23 cellular contexts compared by ENCODE assay signal in the genomic region with DNA sequence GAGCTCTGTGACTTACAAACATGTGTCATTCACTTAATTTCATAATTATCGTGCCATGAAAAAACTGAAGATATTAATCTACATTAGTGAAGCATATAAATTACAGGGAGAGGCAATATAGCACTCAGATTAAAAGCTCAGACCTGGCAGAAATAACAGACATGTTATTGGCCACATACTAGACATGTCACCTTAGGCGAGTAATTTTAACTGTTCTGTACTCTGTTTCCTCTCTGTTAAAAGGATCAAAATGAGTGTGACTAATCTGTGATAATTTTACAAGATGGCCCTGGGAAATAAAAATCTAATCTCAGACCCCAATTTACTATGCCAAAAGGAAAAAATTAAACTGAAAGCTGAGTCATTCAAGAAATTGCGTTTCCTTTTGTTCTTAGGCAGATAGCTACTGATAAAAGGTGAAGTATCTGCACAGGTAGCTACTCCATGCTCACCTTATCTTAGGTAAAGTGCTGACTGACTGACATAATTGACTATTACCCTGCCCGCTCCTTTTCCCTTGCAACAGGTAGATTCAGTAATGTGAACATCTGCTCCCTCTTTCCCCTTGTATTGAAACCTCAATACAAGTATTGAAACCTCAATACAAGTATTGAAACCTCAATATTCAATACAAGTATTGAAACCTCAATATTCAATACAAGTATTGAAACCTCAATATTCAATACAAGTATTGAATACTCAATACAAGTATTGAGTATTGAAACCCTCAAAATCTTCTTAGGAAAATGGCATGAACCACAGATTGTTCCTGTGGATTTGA. TPM values are rescaled to one million over a fixed set of nuclear protein-coding genes. Genes with fewer than 3 reads are reported as not detected.
A peak's percentile ranks its signal among the peaks of the same experiment; 100 is the strongest.
DNase-seq lines count a peak whose midpoint lies in the region; ATAC-seq and TF ChIP-seq lines count a peak whose summit lies in the region.
"Had no signal": no experiment of that assay in that cellular context is flagged by ENCODE, and none has a peak within 500 bp of the region (broad histone marks: within the 10 kb centered on the region; RNA-seq: fewer than 3 reads in every experiment).

No MANE protein-coding gene starts in this region.

- intact Hi-C loops in heart right ventricle (cut with DNase I), result no loop called here
- intact Hi-C loops in upper lobe of right lung (cut with DNase I), result no loop called here

- H3K27me3 ChIP-seq in neutrophil, result no peaks in the 10 kb centered on the region
- H3K27me3 ChIP-seq in heart right ventricle, result no peaks in the 10 kb centered on the region
- H3K27me3 ChIP-seq in upper lobe of right lung, result no peaks in the 10 kb centered on the region
- H3K27me3 ChIP-seq: MG63, testis, vagina had no signal

- peaks cover 68% of the 10 kb centered on the region for H3K36me3 Mint-ChIP-seq in activated CD4-positive, alpha-beta memory T cell treated with anti-CD3 and anti-CD28 coated beads, Interleukin-2, amount 10 ng/mL, durations not matched to agents 7 days and 5 days (ENCODE audit: low read depth)

- TF ChIP-seq CTCF in neutrophil (IDR thresholded peaks at IDR 0.05) (no peak), heart right ventricle (IDR thresholded peaks at IDR 0.05) (no peak), upper lobe of right lung (IDR thresholded peaks at IDR 0.05) (no peak)

- WGBS in heart right ventricle, 2 donors, result 89 to 94% methylated on average over 4 of the region's 4 CpGs

- no peak overlapping the region for H3K4me3 Mint-ChIP-seq in activated CD4-positive, alpha-beta memory T cell treated with anti-CD3 and anti-CD28 coated beads, Interleukin-2, amount 10 ng/mL, durations not matched to agents 7 days and 5 days
- H3K4me3 Mint-ChIP-seq: CD4-positive, alpha-beta T cell had no signal

- H3K9me3 ChIP-seq in neutrophil, result no peaks in the 10 kb centered on the region
- H3K9me3 ChIP-seq in heart right ventricle, result peaks cover 0 to 33% (median 13%) of the 10 kb centered on the region in 11 donors
- H3K9me3 ChIP-seq in upper lobe of right lung, result peaks cover 18% of the 10 kb centered on the region
- H3K9me3 ChIP-seq: HAP-1, MG63, testis had no signal

- H3K36me3 ChIP-seq in neutrophil, result peaks cover 28% of the 10 kb centered on the region
- peaks cover 0 to 22% (median 0%) of the 10 kb centered on the region in 9 donors for H3K36me3 ChIP-seq in heart right ventricle
- H3K36me3 ChIP-seq in upper lobe of right lung, result peaks cover 10% of the 10 kb centered on the region
- H3K36me3 ChIP-seq: HAP-1, MG63 had no signal

- POLR2A ChIA-PET in activated CD4-positive, alpha-beta memory T cell treated with anti-CD3 and anti-CD28 coated beads, Interleukin-2, amount 10 ng/mL, durations not matched to agents 7 days and 5 days (lab: Charles Lee), result interaction anchor here (1.0 kb wide), 1 partner anchor 34 kb away, joined by 3 read pairs; the partner anchor contains the start of gene RELL1

- no peaks in the 10 kb centered on the region for H3K27me3 Mint-ChIP-seq in activated CD4-positive, alpha-beta memory T cell treated with anti-CD3 and anti-CD28 coated beads, Interleukin-2, amount 10 ng/mL, durations not matched to agents 7 days and 5 days
- H3K27me3 Mint-ChIP-seq: CD4-positive, alpha-beta T cell had no signal

- H3K27ac Mint-ChIP-seq in activated CD4-positive, alpha-beta memory T cell treated with anti-CD3 and anti-CD28 coated beads, Interleukin-2, amount 10 ng/mL, durations not matched to agents 7 days and 5 days, result no peak overlapping the region
- H3K27ac Mint-ChIP-seq: CD4-positive, alpha-beta T cell had no signal

- H3K4me1 Mint-ChIP-seq in activated CD4-positive, alpha-beta memory T cell treated with anti-CD3 and anti-CD28 coated beads, Interleukin-2, amount 10 ng/mL, durations not matched to agents 7 days and 5 days, result peaks cover 23% of the 10 kb centered on the region

- ATAC-seq in GM18867 (IDR thresholded peaks at IDR 0.05; ENCODE audit: unreplicated experiment) (peak; percentile 69), GM21390 (IDR thresholded peaks at IDR 0.05; ENCODE audit: unreplicated experiment) (peak; percentile 90), HG03521 (IDR thresholded peaks at IDR 0.05; ENCODE audit: unreplicated experiment) (peak; percentile 75), heart right ventricle (no peak), upper lobe of right lung (no peak)
- ATAC-seq: esophagus mucosa, psoas muscle had no signal

- peaks cover 19% of the 10 kb centered on the region for H3K9me3 Mint-ChIP-seq in activated CD4-positive, alpha-beta memory T cell treated with anti-CD3 and anti-CD28 coated beads, Interleukin-2, amount 10 ng/mL, durations not matched to agents 7 days and 5 days

- peaks cover 5 to 15% of the 10 kb centered on the region in 2 experiments for H3K4me1 ChIP-seq in neutrophil (ENCODE audit: control insufficient read depth in 1 of 2, insufficient read depth in 1 of 2, low read depth in 1 of 2, low read length in 1 of 2)
- H3K4me1 ChIP-seq in heart right ventricle, result peaks cover 2 to 31% (median 17%) of the 10 kb centered on the region in 9 donors
- H3K4me1 ChIP-seq in upper lobe of right lung, result no peaks in the 10 kb centered on the region
- H3K4me1 ChIP-seq: HAP-1, testis had no signal

- CTCF ChIA-PET in activated CD4-positive, alpha-beta memory T cell treated with anti-CD3 and anti-CD28 coated beads, Interleukin-2, amount 10 ng/mL, durations not matched to agents 7 days and 5 days (lab: Charles Lee), result interaction anchor here (0.7 to 1.2 kb wide), 2 partner anchors 112 to 239 kb away, joined by 3 read pairs; no protein-coding TSS in a partner anchor

- no peak overlapping the region for H3K4me3 ChIP-seq in neutrophil (ENCODE audit: low read depth in 1 of 2, low read length in 1 of 2)
- no peak overlapping the region for H3K4me3 ChIP-seq in heart right ventricle
- no peak overlapping the region for H3K4me3 ChIP-seq in upper lobe of right lung
- H3K4me3 ChIP-seq: HAP-1, MG63, psoas muscle, testis, vagina had no signal

- H3K27ac ChIP-seq in neutrophil (peak overlapping the region; percentile 41), heart right ventricle (no peak overlapping the region), upper lobe of right lung (no peak overlapping the region)
- H3K27ac ChIP-seq: psoas muscle, testis, vagina had no signal

- DNase-seq in activated CD4-positive, alpha-beta memory T cell treated with anti-CD3 and anti-CD28 coated beads, Interleukin-2, amount 10 ng/mL, durations not matched to agents 7 days and 5 days, result no peak
- DNase-seq in heart right ventricle, result no peak
- no peak for DNase-seq in upper lobe of right lung
- DNase-seq: activated CD4-positive, alpha-beta T cell treated with anti-CD3 and anti-CD28 coated beads, Interleukin-2, amount 50 U/mL, for 1 hour; activated gamma-delta T cell treated with Interleukin-2 at 50 U/mL for 16 hours; activated T-cell treated with anti-CD3 and anti-CD28 coated beads for 4 hours; CD4-positive, alpha-beta T cell; effector memory CD4-positive, alpha-beta T cell; GDM1; hypothalamus; islet precursor cell; NCI-H1436; NCI-H524; psoas muscle; testis had no signal

RNA-seq across cellular contexts. Expression of gene RELL1, which starts 33.2 kb away (rescaled TPM):
- 10 to 100 TPM; 40.9 to 44.9 TPM for total RNA-seq in activated CD4-positive, alpha-beta memory T cell treated with anti-CD3 and anti-CD28 coated beads, Interleukin-2, amount 10 ng/mL, durations not matched to agents 7 days and 5 days
- 10 to 100 TPM; 18.1 to 39.9 (median 27.6) TPM for total RNA-seq in heart right ventricle
- polyA plus RNA-seq in heart right ventricle, result 1 to 10 TPM; 2.3 to 2.4 TPM
- 49.1 TPM for total RNA-seq in upper lobe of right lung

Comparison
In these comparisons a context has a peak if more than half of its experiments do, and no peak if none do; other contexts are left out.
1. ATAC-seq: peak in GM18867 (single experiment), GM21390 (single experiment) and HG03521 (single experiment); none in heart right ventricle (0 of 8) and upper lobe of right lung (single experiment).